Comparison of ENCODE assay signal across 7 cellular contexts in genomic region chr12:108079731-108080130, GRCh38. TPM values are rescaled to one million over a fixed set of nuclear protein-coding genes. Genes with fewer than 3 reads are reported as not detected.
"Had no signal": no experiment of that assay in that cellular context is flagged by ENCODE, and none has a peak within 500 bp of the region (broad histone marks: within the 10 kb centered on the region; RNA-seq: fewer than 3 reads in every experiment).

No MANE protein-coding gene starts in this region.

- H3K4me3 Mint-ChIP-seq: H9 had no signal

- DNase-seq: GM23248, GOT3, H9, HCEC 1CT, IMR-90, KBM-7 had no signal

- H3K27ac Mint-ChIP-seq: H9 had no signal

- H3K27ac ChIP-seq: GM23248 had no signal

- H3K9ac ChIP-seq: GM23248 had no signal

- H2AFZ ChIP-seq: GM23248 had no signal

- H3K4me3 ChIP-seq: GM23248 had no signal

RNA-seq across cellular contexts. Expression of gene WSCD2, which starts 49.4 kb away (rescaled TPM):
- total RNA-seq: GM23248, HT-29, IMR-90 had no signal
- polyA plus RNA-seq: GM23248, IMR-90 had no signal
